Comparison of ENCODE assay signal across 1 cellular context in genomic region chr7:26850193-26850651, GRCh38.
A peak's percentile ranks its signal among the peaks of the same experiment; 100 is the strongest.
TF ChIP-seq lines count a peak whose summit lies in the region.

No MANE protein-coding gene starts in this region.

TF ChIP-seq in K562, 482 proteins besides CTCF, POLR2A, EP300 and RAD21 (continued from another document and continues in another):
- TF ChIP-seq TSC22D4 (tag; IDR thresholded peaks at IDR 0.05) (no peak), E2F5 (CRISPR knock-in tag; IDR thresholded peaks at IDR 0.05) (no peak), POLR2AphosphoS5 (IDR thresholded peaks at IDR 0.05; ENCODE audit: control insufficient read depth, insufficient read depth, low read depth, low read length) (no peak), ZNF263 (CRISPR knock-in tag; IDR thresholded peaks at IDR 0.05; ENCODE audit: borderline replicate concordance) (no peak), ZNF444 (CRISPR knock-in tag; IDR thresholded peaks at IDR 0.05) (no peak), TGIF2 (CRISPR knock-in tag; IDR thresholded peaks at IDR 0.05) (no peak), ZBTB5 (IDR thresholded peaks at IDR 0.05) (no peak), LEF1 (IDR thresholded peaks at IDR 0.05) (no peak), CXXC5 (CRISPR knock-in tag; IDR thresholded peaks at IDR 0.05) (peak; percentile 22; the same call in 1 of the 2 replicates), GABPB2 (CRISPR knock-in tag; conservative IDR thresholded peaks at IDR 0.05) (no peak), RBM25 (IDR thresholded peaks at IDR 0.05; ENCODE audit: low read depth, low read length, severe bottlenecking) (no peak), CSDE1 (IDR thresholded peaks at IDR 0.05) (no peak), CBX1 (IDR thresholded peaks at IDR 0.05; ENCODE audit: low read depth) (no peak), RUNX1 (IDR thresholded peaks at IDR 0.05; ENCODE audit: low read depth) (no peak), ARID1B (IDR thresholded peaks at IDR 0.05) (peak; percentile 93), ZNF197 (CRISPR knock-in tag; IDR thresholded peaks at IDR 0.05; ENCODE audit: low read depth) (no peak), TRIM24 (IDR thresholded peaks at IDR 0.05) (peak; percentile 70 to 81), ERF (CRISPR knock-in tag; IDR thresholded peaks at IDR 0.05) (no peak), ZEB2 (IDR thresholded peaks at IDR 0.05) (peak; percentile 82), KHSRP (IDR thresholded peaks at IDR 0.05) (no peak), MLX (CRISPR knock-in tag; conservative IDR thresholded peaks at IDR 0.05) (no peak), RBM22 (IDR thresholded peaks at IDR 0.05; ENCODE audit: low read depth, low read length, poor library complexity, severe bottlenecking) (no peak), SNIP1 (IDR thresholded peaks at IDR 0.05; ENCODE audit: low read depth) (no peak), SRSF7 (optimal IDR thresholded peaks at IDR 0.05; ENCODE audit: low read depth, low read length) (no peak), HDAC1 (IDR thresholded peaks at IDR 0.05) (peak in 1 of 2 experiments; percentile 70; a peak in 1 of 4 replicates), ZFP30 (CRISPR knock-in tag; IDR thresholded peaks at IDR 0.05; ENCODE audit: borderline replicate concordance) (no peak), TEAD4 (IDR thresholded peaks at IDR 0.05; ENCODE audit: low read length) (no peak), TEAD4 (CRISPR knock-in tag; IDR thresholded peaks at IDR 0.05; ENCODE audit: borderline replicate concordance) (no peak), ZNF507 (tag; conservative IDR thresholded peaks at IDR 0.05) (no peak), MCM3 (IDR thresholded peaks at IDR 0.05) (no peak), ZNF274 (IDR thresholded peaks at IDR 0.05; ENCODE audit: borderline replicate concordance, low read depth, low read length) (no peak), TCF7 (IDR thresholded peaks at IDR 0.05; ENCODE audit: borderline replicate concordance) (no peak), ZNF583 (CRISPR knock-in tag; IDR thresholded peaks at IDR 0.05) (no peak), XRCC4 (IDR thresholded peaks at IDR 0.05; ENCODE audit: extremely low read depth, insufficient read depth, insufficient read length) (no peak), HINFP (tag; conservative IDR thresholded peaks at IDR 0.05; ENCODE audit: low read depth) (no peak), MIER1 (IDR thresholded peaks at IDR 0.05; ENCODE audit: low read depth) (no peak)
- TF ChIP-seq, protein P1, sequence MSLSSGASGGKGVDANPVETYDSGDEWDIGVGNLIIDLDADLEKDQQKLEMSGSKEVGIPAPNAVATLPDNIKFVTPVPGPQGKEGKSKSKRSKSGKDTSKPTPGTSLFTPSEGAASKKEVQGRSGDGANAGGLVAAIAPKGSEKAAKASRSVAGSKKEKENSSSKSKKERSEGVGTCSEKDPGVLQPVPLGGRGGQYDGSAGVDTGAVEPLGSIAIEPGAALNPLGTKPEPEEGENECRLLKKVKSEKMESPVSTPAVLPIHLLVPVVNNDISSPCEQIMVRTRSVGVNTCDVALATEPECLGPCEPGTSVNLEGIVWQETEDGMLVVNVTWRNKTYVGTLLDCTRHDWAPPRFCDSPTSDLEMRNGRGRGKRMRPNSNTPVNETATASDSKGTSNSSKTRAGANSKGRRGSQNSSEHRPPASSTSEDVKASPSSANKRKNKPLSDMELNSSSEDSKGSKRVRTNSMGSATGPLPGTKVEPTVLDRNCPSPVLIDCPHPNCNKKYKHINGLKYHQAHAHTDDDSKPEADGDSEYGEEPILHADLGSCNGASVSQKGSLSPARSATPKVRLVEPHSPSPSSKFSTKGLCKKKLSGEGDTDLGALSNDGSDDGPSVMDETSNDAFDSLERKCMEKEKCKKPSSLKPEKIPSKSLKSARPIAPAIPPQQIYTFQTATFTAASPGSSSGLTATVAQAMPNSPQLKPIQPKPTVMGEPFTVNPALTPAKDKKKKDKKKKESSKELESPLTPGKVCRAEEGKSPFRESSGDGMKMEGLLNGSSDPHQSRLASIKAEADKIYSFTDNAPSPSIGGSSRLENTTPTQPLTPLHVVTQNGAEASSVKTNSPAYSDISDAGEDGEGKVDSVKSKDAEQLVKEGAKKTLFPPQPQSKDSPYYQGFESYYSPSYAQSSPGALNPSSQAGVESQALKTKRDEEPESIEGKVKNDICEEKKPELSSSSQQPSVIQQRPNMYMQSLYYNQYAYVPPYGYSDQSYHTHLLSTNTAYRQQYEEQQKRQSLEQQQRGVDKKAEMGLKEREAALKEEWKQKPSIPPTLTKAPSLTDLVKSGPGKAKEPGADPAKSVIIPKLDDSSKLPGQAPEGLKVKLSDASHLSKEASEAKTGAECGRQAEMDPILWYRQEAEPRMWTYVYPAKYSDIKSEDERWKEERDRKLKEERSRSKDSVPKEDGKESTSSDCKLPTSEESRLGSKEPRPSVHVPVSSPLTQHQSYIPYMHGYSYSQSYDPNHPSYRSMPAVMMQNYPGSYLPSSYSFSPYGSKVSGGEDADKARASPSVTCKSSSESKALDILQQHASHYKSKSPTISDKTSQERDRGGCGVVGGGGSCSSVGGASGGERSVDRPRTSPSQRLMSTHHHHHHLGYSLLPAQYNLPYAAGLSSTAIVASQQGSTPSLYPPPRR (CRISPR knock-in tag; IDR thresholded peaks at IDR 0.05; ENCODE audit: borderline replicate concordance): no peak
- TF ChIP-seq, protein P2, sequence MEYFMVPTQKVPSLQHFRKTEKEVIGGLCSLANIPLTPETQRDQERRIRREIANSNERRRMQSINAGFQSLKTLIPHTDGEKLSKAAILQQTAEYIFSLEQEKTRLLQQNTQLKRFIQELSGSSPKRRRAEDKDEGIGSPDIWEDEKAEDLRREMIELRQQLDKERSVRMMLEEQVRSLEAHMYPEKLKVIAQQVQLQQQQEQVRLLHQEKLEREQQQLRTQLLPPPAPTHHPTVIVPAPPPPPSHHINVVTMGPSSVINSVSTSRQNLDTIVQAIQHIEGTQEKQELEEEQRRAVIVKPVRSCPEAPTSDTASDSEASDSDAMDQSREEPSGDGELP (CRISPR knock-in tag; IDR thresholded peaks at IDR 0.05; ENCODE audit: borderline replicate concordance): no peak
- TF ChIP-seq, protein P3, sequence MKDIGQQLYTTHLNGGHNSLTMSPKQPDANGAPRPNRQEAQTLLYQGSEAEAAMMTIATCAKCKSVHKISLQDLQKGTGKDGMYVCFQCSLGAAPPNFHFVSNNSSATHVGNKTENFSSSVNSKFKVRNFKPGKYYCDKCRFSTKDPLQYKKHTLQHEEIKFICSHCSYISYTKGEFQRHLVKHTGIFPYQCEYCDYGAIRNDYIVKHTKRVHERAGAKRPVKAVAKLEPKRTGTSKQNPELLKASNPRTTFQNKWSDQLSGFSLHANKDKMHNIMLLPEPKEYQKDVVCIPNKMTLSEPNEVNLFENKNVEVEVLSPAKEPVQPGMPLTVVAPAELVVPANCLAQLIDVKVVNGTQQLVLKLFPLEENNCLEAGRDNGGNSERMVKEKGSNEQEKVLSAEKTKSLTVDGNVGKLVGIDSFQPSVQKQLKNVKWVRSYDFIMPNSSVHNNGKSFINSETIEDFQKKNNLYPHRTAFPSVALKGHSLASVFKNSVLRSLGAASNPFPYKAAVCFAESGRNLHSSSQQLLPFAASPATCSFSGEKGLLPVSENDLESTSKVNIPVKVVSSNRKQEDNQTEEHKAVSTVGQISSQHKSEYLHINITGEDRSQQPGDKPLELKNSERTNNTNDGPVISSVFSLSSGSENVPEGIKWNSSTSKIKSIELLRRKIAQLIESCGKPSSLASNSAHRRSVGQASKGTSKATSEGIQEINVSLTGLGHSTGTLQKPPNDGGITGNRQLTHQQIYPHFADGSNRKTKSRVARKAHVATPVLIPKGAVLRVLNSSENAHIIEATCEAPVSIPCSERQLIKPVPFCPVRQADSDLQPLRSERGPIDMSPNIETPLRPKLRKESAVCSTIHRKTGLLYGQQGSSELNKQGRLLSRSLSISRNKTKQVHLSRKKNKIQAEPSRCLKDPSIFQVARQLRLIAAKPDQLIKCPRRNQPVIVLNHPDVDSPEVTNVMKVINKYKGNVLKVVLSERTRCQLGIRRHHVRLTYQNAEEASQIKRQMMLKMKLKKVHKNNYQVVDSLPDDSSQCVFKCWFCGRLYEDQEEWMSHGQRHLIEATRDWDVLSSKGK (CRISPR knock-in tag; IDR thresholded peaks at IDR 0.05): no peak
- TF ChIP-seq, protein P4, sequence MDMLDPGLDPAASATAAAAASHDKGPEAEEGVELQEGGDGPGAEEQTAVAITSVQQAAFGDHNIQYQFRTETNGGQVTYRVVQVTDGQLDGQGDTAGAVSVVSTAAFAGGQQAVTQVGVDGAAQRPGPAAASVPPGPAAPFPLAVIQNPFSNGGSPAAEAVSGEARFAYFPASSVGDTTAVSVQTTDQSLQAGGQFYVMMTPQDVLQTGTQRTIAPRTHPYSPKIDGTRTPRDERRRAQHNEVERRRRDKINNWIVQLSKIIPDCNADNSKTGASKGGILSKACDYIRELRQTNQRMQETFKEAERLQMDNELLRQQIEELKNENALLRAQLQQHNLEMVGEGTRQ (CRISPR knock-in tag; IDR thresholded peaks at IDR 0.05): no peak
- TF ChIP-seq, protein P5, sequence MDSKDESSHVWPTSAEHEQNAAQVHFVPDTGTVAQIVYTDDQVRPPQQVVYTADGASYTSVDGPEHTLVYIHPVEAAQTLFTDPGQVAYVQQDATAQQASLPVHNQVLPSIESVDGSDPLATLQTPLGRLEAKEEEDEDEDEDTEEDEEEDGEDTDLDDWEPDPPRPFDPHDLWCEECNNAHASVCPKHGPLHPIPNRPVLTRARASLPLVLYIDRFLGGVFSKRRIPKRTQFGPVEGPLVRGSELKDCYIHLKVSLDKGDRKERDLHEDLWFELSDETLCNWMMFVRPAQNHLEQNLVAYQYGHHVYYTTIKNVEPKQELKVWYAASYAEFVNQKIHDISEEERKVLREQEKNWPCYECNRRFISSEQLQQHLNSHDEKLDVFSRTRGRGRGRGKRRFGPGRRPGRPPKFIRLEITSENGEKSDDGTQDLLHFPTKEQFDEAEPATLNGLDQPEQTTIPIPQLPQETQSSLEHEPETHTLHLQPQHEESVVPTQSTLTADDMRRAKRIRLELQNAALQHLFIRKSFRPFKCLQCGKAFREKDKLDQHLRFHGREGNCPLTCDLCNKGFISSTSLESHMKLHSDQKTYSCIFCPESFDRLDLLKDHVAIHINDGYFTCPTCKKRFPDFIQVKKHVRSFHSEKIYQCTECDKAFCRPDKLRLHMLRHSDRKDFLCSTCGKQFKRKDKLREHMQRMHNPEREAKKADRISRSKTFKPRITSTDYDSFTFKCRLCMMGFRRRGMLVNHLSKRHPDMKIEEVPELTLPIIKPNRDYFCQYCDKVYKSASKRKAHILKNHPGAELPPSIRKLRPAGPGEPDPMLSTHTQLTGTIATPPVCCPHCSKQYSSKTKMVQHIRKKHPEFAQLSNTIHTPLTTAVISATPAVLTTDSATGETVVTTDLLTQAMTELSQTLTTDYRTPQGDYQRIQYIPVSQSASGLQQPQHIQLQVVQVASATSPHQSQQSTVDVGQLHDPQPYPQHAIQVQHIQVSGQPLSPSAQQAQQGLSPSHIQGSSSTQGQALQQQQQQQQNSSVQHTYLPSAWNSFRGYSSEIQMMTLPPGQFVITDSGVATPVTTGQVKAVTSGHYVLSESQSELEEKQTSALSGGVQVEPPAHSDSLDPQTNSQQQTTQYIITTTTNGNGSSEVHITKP (IDR thresholded peaks at IDR 0.05; ENCODE audit: partially characterized antibody): no peak
- TF ChIP-seq, protein P6, sequence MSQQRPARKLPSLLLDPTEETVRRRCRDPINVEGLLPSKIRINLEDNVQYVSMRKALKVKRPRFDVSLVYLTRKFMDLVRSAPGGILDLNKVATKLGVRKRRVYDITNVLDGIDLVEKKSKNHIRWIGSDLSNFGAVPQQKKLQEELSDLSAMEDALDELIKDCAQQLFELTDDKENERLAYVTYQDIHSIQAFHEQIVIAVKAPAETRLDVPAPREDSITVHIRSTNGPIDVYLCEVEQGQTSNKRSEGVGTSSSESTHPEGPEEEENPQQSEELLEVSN (IDR thresholded peaks at IDR 0.05; ENCODE audit: borderline replicate concordance in 1 of 2, extremely low read depth in 1 of 2, insufficient read depth in 1 of 2, insufficient read length in 1 of 2, low read depth in 1 of 2, low read length in 1 of 2, poor library complexity in 1 of 2, severe bottlenecking in 1 of 2): no peak
